In genomic region chr11:1748467-1749019, GRCh38 we compare ENCODE assay signal across 10 cellular contexts. TPM values are rescaled to one million over a fixed set of nuclear protein-coding genes. Genes with fewer than 3 reads are reported as not detected.
DNase-seq lines count a peak whose midpoint lies in the region; ATAC-seq and TF ChIP-seq lines count a peak whose summit lies in the region.
"Had no signal": no experiment of that assay in that cellular context is flagged by ENCODE, and none has a peak within 500 bp of the region (broad histone marks: within the 10 kb centered on the region; RNA-seq: fewer than 3 reads in every experiment).

No MANE protein-coding gene starts in this region.

- no peak for TF ChIP-seq CTCF in mammary epithelial cell (conservative IDR thresholded peaks at IDR 0.05 in 1 of 2, IDR thresholded peaks at IDR 0.05 in 1 of 2; ENCODE audit: extremely low read depth in 1 of 2, insufficient read depth in 1 of 2, low read depth in 1 of 2, low read length in 2 of 2)

- no peak overlapping the region for H2AFZ ChIP-seq in mammary epithelial cell (ENCODE audit: low read depth, low read length)

- 0% methylated on average over 35 of the region's 61 CpGs for WGBS in mammary epithelial cell (ENCODE audit: low coverage, missing lambda C conversion rate)

- H3K36me3 Mint-ChIP-seq in stimulated activated effector memory CD8-positive, alpha-beta T cell treated with anti-CD3 and anti-CD28 coated beads, Interleukin-12 subunit alpha, Interleukin-12 subunit beta, amount 100 ng/mL, for 72 hours = peaks cover 38% of the 10 kb centered on the region

- no TSS peak for BruUV-seq in mammary epithelial cell (replicated peaks; lab: Mats Ljungman, UMichigan)

- CTCF ChIA-PET in mammary epithelial cell (lab: Charles Lee; ENCODE audit: low non-redundant PET) = no interaction called here

- H3K4me1 Mint-ChIP-seq in stimulated activated effector memory CD8-positive, alpha-beta T cell treated with anti-CD3 and anti-CD28 coated beads, Interleukin-12 subunit alpha, Interleukin-12 subunit beta, amount 100 ng/mL, for 72 hours = peaks cover 28% of the 10 kb centered on the region

- H3K79me2 ChIP-seq in mammary epithelial cell (ENCODE audit: insufficient read depth, low read length) = peaks cover 73% of the 10 kb centered on the region

- in situ Hi-C loops in mammary epithelial cell (cut with MboI; ENCODE audit: low sequenced_read_pairs in 2 of 2) = loop anchor here in 1 of 2 donors (10.0 kb wide), 1 partner anchor 86 kb away; the partner anchor contains the start of genes SYT8 and TNNI2
- in situ Hi-C loops in HAP-1 (cut with MboI; ENCODE audit: low sequenced_read_pairs) = no loop called here

- peaks cover 6% of the 10 kb centered on the region; the same call in 1 of the 2 replicates for H3K9me3 ChIP-seq in HUES6 (ENCODE audit: control insufficient read depth, insufficient read depth, low read depth, low read length)
- no peaks in the 10 kb centered on the region for H3K9me3 ChIP-seq in mammary epithelial cell (replicated peaks; ENCODE audit: insufficient read depth, low read length)
- no peaks in the 10 kb centered on the region for H3K9me3 ChIP-seq in HAP-1

- H4K20me1 ChIP-seq in mammary epithelial cell (ENCODE audit: insufficient read depth, low read length) = no peaks in the 10 kb centered on the region

- no peak overlapping the region for H3K27ac Mint-ChIP-seq in stimulated activated effector memory CD8-positive, alpha-beta T cell treated with anti-CD3 and anti-CD28 coated beads, Interleukin-12 subunit alpha, Interleukin-12 subunit beta, amount 100 ng/mL, for 72 hours

- peaks cover 3% of the 10 kb centered on the region for H3K9me3 Mint-ChIP-seq in stimulated activated effector memory CD8-positive, alpha-beta T cell treated with anti-CD3 and anti-CD28 coated beads, Interleukin-12 subunit alpha, Interleukin-12 subunit beta, amount 100 ng/mL, for 72 hours

- H3K27ac ChIP-seq in HUES6 (ENCODE audit: low read depth, low read length) (no peak overlapping the region), mammary epithelial cell (ENCODE audit: insufficient read depth, low read depth, low read length) (peak overlapping the region; percentile 32)

- H3K4me3 Mint-ChIP-seq in stimulated activated effector memory CD8-positive, alpha-beta T cell treated with anti-CD3 and anti-CD28 coated beads, Interleukin-12 subunit alpha, Interleukin-12 subunit beta, amount 100 ng/mL, for 72 hours = peak overlapping the region; percentile 64

- H3K4me1 ChIP-seq in HUES6 (ENCODE audit: control insufficient read depth, insufficient read depth, low read length) = peaks cover 11% of the 10 kb centered on the region; the same call in 1 of the 2 replicates
- peaks cover 59% of the 10 kb centered on the region for H3K4me1 ChIP-seq in mammary epithelial cell (ENCODE audit: insufficient read depth, low read length)
- no peaks in the 10 kb centered on the region for H3K4me1 ChIP-seq in HAP-1

- DNase-seq in mammary epithelial cell (peak; percentile 44), left kidney (ENCODE audit: low read depth, low spot score) (peak; percentile 35), HAP-1 (ENCODE audit: low spot score in 2 of 2) (no peak), cerebellar cortex (ENCODE audit: low spot score) (no peak)
- no peak for DNase-seq in stimulated activated effector memory CD8-positive, alpha-beta T cell treated with anti-CD3 and anti-CD28 coated beads, Interleukin-12 subunit alpha, Interleukin-12 subunit beta, amount 100 ng/mL, for 72 hours (ENCODE audit: low spot score in 2 of 2)
- DNase-seq: HCEC 1CT, NCI-H446 treated with DMSO at 0.1 percent for 48 hours had no signal

- H3K9ac ChIP-seq in HUES6 (ENCODE audit: low read length) (no peak overlapping the region), mammary epithelial cell (ENCODE audit: insufficient read depth, low read length) (peak overlapping the region; percentile 44)

- dilution Hi-C loops in mammary epithelial cell (cut with HindIII; ENCODE audit: low sequenced_read_pairs) = no loop called here

- peak overlapping the region; percentile 83 for H3K4me2 ChIP-seq in mammary epithelial cell (ENCODE audit: insufficient read depth, low read depth, low read length)

- H3K27me3 ChIP-seq in HUES6 (ENCODE audit: control insufficient read depth, insufficient read depth, low read length) (peaks cover 66% of the 10 kb centered on the region), mammary epithelial cell (ENCODE audit: insufficient read depth, low read length) (no peaks in the 10 kb centered on the region), HAP-1 (ENCODE audit: low read depth) (no peaks in the 10 kb centered on the region)

- H3K36me3 ChIP-seq in HUES6 (ENCODE audit: control insufficient read depth, insufficient read depth, low read length) (peaks cover 10% of the 10 kb centered on the region), mammary epithelial cell (ENCODE audit: insufficient read depth, low read length) (peaks cover 13% of the 10 kb centered on the region), HAP-1 (replicated peaks) (no peaks in the 10 kb centered on the region)

- ATAC-seq in stimulated activated effector memory CD8-positive, alpha-beta T cell treated with anti-CD3 and anti-CD28 coated beads, Interleukin-12 subunit alpha, Interleukin-12 subunit beta, amount 100 ng/mL, for 72 hours = no peak
- ATAC-seq in GM21529 (IDR thresholded peaks at IDR 0.05; ENCODE audit: unreplicated experiment) (no peak), GM21723 (IDR thresholded peaks at IDR 0.05; ENCODE audit: unreplicated experiment) (no peak)

- intact Hi-C loops in mammary epithelial cell (cut with micrococcal nuclease) = loop anchor here (5.0 kb wide), 2 partner anchors 51 to 96 kb away; partner anchors contain the start of gene KRTAP5-6

- H3K4me3 ChIP-seq in HUES6 (ENCODE audit: low read depth, low read length) = peak overlapping the region; percentile 57
- H3K4me3 ChIP-seq in mammary epithelial cell (replicated peaks in 1 of 3; ENCODE audit: insufficient read depth in 1 of 3, low read depth in 2 of 3, low read length in 3 of 3) = peak overlapping the region; percentile 47 to 74 (median 67)
- H3K4me3 ChIP-seq in HAP-1 = no peak overlapping the region

RNA-seq across cellular contexts. Expression of gene IFITM10, which starts 1.9 kb away (rescaled TPM):
- 10 to 100 TPM; 10.2 to 32.3 TPM for total RNA-seq in mammary epithelial cell
- 8.2 TPM for polyA plus RNA-seq in mammary epithelial cell
- 5.4 TPM for polyA minus RNA-seq in mammary epithelial cell

RNA-seq across cellular contexts. Expression of gene CTSD, which starts 15.2 kb away (rescaled TPM):
- total RNA-seq in mammary epithelial cell = 100 to 1,000 TPM; 550 to 659 TPM
- polyA plus RNA-seq in mammary epithelial cell = 569 TPM
- 834 TPM for polyA minus RNA-seq in mammary epithelial cell

RNA-seq across cellular contexts. Expression of gene KRTAP5-6, which starts 51.5 kb away (rescaled TPM):
- not detected for total RNA-seq in mammary epithelial cell
- polyA plus RNA-seq in mammary epithelial cell = not detected
- polyA minus RNA-seq in mammary epithelial cell = not detected

Comparison
In these comparisons a context has a peak if more than half of its experiments do, and no peak if none do; other contexts are left out.
1. DNase-seq: peak in mammary epithelial cell (single experiment) and left kidney (single experiment); none in stimulated activated effector memory CD8-positive, alpha-beta T cell treated with anti-CD3 and anti-CD28 coated beads, Interleukin-12 subunit alpha, Interleukin-12 subunit beta, amount 100 ng/mL, for 72 hours (0 of 2), HAP-1 (0 of 2) and cerebellar cortex (single experiment).